8 cellular contexts compared by ENCODE assay signal in the genomic region with DNA sequence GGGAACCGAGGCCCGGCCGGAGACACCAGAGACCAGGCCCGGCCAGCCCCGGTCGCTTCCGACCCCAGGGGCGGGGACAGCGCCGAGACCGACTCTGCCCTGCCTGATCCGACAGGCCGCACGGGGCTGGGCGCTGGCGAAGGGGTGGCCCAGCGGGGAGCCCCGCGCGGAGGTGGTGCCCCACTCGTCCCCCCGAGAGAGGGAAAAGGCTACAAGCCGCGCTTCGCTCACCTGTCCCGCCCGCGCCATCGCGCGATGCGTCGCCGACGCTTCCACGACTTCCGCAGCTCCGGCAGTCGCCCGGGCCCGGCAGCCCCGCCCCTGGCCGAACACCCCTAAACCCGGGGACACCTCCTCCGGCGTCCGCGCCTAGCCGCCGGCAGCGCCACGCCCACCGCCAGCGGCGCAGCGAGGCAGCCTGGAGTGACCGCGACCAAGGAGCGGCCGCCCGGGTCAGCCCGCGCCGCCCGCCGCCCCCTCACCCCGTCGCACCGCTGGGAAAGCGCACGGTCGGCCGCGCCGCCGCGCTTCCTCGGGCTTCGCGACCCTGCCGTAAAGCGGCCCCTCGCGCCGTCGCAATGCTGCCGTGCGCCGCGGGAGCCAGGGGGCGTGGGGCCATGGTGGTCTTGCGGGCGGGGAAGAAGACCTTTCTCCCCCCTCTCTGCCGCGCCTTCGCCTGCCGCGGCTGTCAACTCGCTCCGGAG. TPM values are rescaled to one million over a fixed set of nuclear protein-coding genes. Genes with fewer than 3 reads are reported as not detected.
DNase-seq lines count a peak whose midpoint lies in the region; ATAC-seq and TF ChIP-seq lines count a peak whose summit lies in the region.

Gene BAG5, minus strand, starts transcription at position 273 of the 704 bp plus-strand sequence. CDS start 1,493 bp downstream, outside the sequence.
A gene with protein sequence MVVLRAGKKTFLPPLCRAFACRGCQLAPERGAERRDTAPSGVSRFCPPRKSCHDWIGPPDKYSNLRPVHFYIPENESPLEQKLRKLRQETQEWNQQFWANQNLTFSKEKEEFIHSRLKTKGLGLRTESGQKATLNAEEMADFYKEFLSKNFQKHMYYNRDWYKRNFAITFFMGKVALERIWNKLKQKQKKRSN (plus strand): TSS at position 576 of the 704 bp plus-strand sequence. CDS start 42 bp downstream, at position 618.

- no peaks in the 10 kb centered on the region for H3K27me3 ChIP-seq in left ventricle myocardium inferior (ENCODE audit: low read depth)
- no peaks in the 10 kb centered on the region for H3K27me3 ChIP-seq in psoas muscle (ENCODE audit: insufficient read depth in 3 of 3, low read length in 2 of 3)

- in situ Hi-C loops in GM13976 (cut with MboI; ENCODE audit: low sequenced_read_pairs, unreplicated experiment) = no loop called here

- ATAC-seq in HG02642 (IDR thresholded peaks at IDR 0.05; ENCODE audit: poor library complexity, unreplicated experiment) (peak; percentile 81), T-helper 17 cell (peak; percentile 87), psoas muscle (peak; percentile 74 to 83 (median 79))

- WGBS in psoas muscle, 3 donors = 0 to 1% (median 0%) methylated on average over 23 to 100 of the region's 100 CpGs

- DNase-seq in GM13976 (ENCODE audit: low spot score) = peak; percentile 98
- peak; percentile 76 for DNase-seq in NCI-H128 (lab: John Stamatoyannopoulos, UW; ENCODE audit: unreplicated experiment)
- DNase-seq in T-helper 17 cell = peak; percentile 76 to 81 (median 80)
- peak; percentile 37 for DNase-seq in amniotic stem cell (lab: John Stamatoyannopoulos, UW)
- DNase-seq in left ventricle myocardium inferior = peak; percentile 88
- DNase-seq in psoas muscle = peak; percentile 88 to 94
- DNase-seq in ureter (ENCODE audit: low spot score) = peak; percentile 83

- peak within 1 kb of the TSS; percentile 95 for H3K4me3 Mint-ChIP-seq in T-helper 17 cell

- H3K27ac Mint-ChIP-seq in T-helper 17 cell = peak within 1 kb of the TSS; percentile 96

- peaks cover 27% of the 10 kb centered on the region for H3K36me3 ChIP-seq in left ventricle myocardium inferior
- H3K36me3 ChIP-seq in psoas muscle (ENCODE audit: insufficient read depth in 1 of 2, low read depth in 1 of 2) = peaks cover 0 to 20% of the 10 kb centered on the region in 2 donors

- H3K4me3 ChIP-seq in left ventricle myocardium inferior (peak within 1 kb of the TSS; percentile 98), psoas muscle (peak within 1 kb of the TSS; percentile 92)

- no peaks in the 10 kb centered on the region for H3K27me3 Mint-ChIP-seq in T-helper 17 cell

- peaks cover 29% of the 10 kb centered on the region for H3K4me1 Mint-ChIP-seq in T-helper 17 cell

- H3K36me3 Mint-ChIP-seq in T-helper 17 cell (ENCODE audit: low read depth) = peaks cover 2% of the 10 kb centered on the region

- H3K9me3 ChIP-seq in T-helper 17 cell (ENCODE audit: control insufficient read depth, low read length, poor library complexity, severe bottlenecking) (no peaks in the 10 kb centered on the region), left ventricle myocardium inferior (replicated peaks) (no peaks in the 10 kb centered on the region), psoas muscle (no peaks in the 10 kb centered on the region)

- intact Hi-C loops in left ventricle myocardium inferior (cut with micrococcal nuclease) (no loop called here), psoas muscle (cut with DNase I) (loop anchor here in 1 of 2 donors (5.0 kb wide), 1 partner anchor 65 kb away; the partner anchor contains the start of gene KLC1)

- H3K4me1 ChIP-seq in left ventricle myocardium inferior = peaks cover 90% of the 10 kb centered on the region
- H3K4me1 ChIP-seq in psoas muscle = peaks cover 60% of the 10 kb centered on the region

- TF ChIP-seq CTCF in GM13976 (IDR thresholded peaks at IDR 0.05; ENCODE audit: borderline replicate concordance, control extremely low read depth, extremely low read depth, insufficient read depth, missing control alignments) (no peak), left ventricle myocardium inferior (IDR thresholded peaks at IDR 0.05; ENCODE audit: borderline replicate concordance) (peak; percentile 21), psoas muscle (IDR thresholded peaks at IDR 0.05) (no peak)

- H3K27ac ChIP-seq in left ventricle myocardium inferior (replicated peaks) (peak within 1 kb of the TSS; percentile 99), psoas muscle (peak within 1 kb of the TSS; percentile 99)

RNA-seq across cellular contexts. Expression of gene BAG5, which starts in this region (rescaled TPM):
- total RNA-seq in T-helper 17 cell = 10 to 100 TPM; 28.5 to 32.9 TPM
- total RNA-seq in left ventricle myocardium inferior = 16.7 TPM
- 10 to 100 TPM; 15.4 to 29.5 (median 23.2) TPM for total RNA-seq in psoas muscle
- polyA plus RNA-seq in psoas muscle = 10 to 100 TPM in 2 of 3 donors, 1 to 10 TPM in 1; 8.7 to 25.4 (median 14.1) TPM
- total RNA-seq in ureter = 36.8 TPM

RNA-seq across cellular contexts. Expression of the second gene that starts in this region (rescaled TPM):
- total RNA-seq in T-helper 17 cell = 10 to 100 TPM; 18.3 to 19.4 TPM
- 48.3 TPM for total RNA-seq in left ventricle myocardium inferior
- total RNA-seq in psoas muscle = 100 to 1,000 TPM in 1 of 4 donors, 10 to 100 TPM in 3; 73.6 to 101 (median 80.0) TPM
- 100 to 1,000 TPM; 118 to 171 (median 141) TPM for polyA plus RNA-seq in psoas muscle
- 37.3 TPM for total RNA-seq in ureter

Comparison
In these comparisons a context has a peak if more than half of its experiments do, and no peak if none do; other contexts are left out.
1. Peak in every context shown above with its lines: DNase-seq, ATAC-seq, H3K4me3 ChIP-seq and H3K27ac ChIP-seq.
2. DNase-seq: peak in every context shown above with its lines; median percentile 98 in GM13976; 91 in psoas muscle; 88 in left ventricle myocardium inferior; 83 in ureter; 80 in T-helper 17 cell; 76 in NCI-H128; 37 in amniotic stem cell.